1 cellular context compared by ENCODE assay signal in genomic region chr10:45557275-45557905, GRCh38.
A peak's percentile ranks its signal among the peaks of the same experiment; 100 is the strongest.
TF ChIP-seq lines count a peak whose summit lies in the region.

No MANE protein-coding gene starts in this region.

TF ChIP-seq in HepG2, 621 proteins besides CTCF, POLR2A, EP300 and RAD21 (continued from another document):
- peak; percentile 65; the same call in 1 of the 2 replicates for TF ChIP-seq PHF20 (CRISPR knock-in tag; IDR thresholded peaks at IDR 0.05)
- TF ChIP-seq ZNF512B (CRISPR knock-in tag; IDR thresholded peaks at IDR 0.05; ENCODE audit: borderline replicate concordance) = no peak
- TF ChIP-seq NR2F6 (IDR thresholded peaks at IDR 0.05) = peak; percentile 30; the same call in 1 of the 2 replicates
- TF ChIP-seq NR2F6 (CRISPR knock-in tag; IDR thresholded peaks at IDR 0.05) = peak; percentile 36; the same call in 1 of the 2 replicates
- peak; percentile 25 for TF ChIP-seq YY1 (IDR thresholded peaks at IDR 0.05; ENCODE audit: insufficient read depth, insufficient replicate concordance, low read depth, low read length)
- TF ChIP-seq POLR2AphosphoS5 (IDR thresholded peaks at IDR 0.05; ENCODE audit: low read depth, low read length) = peak; percentile 53; the same call in 1 of the 2 replicates
- no peak for TF ChIP-seq TBX3 (IDR thresholded peaks at IDR 0.05; ENCODE audit: borderline replicate concordance)
- TF ChIP-seq REST (IDR thresholded peaks at IDR 0.05; ENCODE audit: borderline replicate concordance in 1 of 2, low read depth in 1 of 2, low read length in 2 of 2) = no peak
- TF ChIP-seq ZNF644 (CRISPR knock-in tag; IDR thresholded peaks at IDR 0.05; ENCODE audit: low read depth) = peak; percentile 40; the same call in 1 of the 2 replicates
- peak; percentile 85 for TF ChIP-seq KAT8 (CRISPR knock-in tag; IDR thresholded peaks at IDR 0.05)
- TF ChIP-seq ZNF747 (CRISPR knock-in tag; IDR thresholded peaks at IDR 0.05; ENCODE audit: borderline replicate concordance) = no peak
- TF ChIP-seq ARID5B (CRISPR knock-in tag; IDR thresholded peaks at IDR 0.05) = peak; percentile 43
- peak; percentile 35; the same call in 1 of the 2 replicates for TF ChIP-seq RCOR2 (CRISPR knock-in tag; IDR thresholded peaks at IDR 0.05)
- TF ChIP-seq TBX2 (CRISPR knock-in tag; IDR thresholded peaks at IDR 0.05; ENCODE audit: borderline replicate concordance) = peak; percentile 43; the same call in 1 of the 2 replicates
- no peak for TF ChIP-seq FOXO4 (CRISPR knock-in tag; conservative IDR thresholded peaks at IDR 0.05)
- TF ChIP-seq ZNF362 (CRISPR knock-in tag; IDR thresholded peaks at IDR 0.05; ENCODE audit: borderline replicate concordance) = no peak
- TF ChIP-seq CBFB (CRISPR knock-in tag; IDR thresholded peaks at IDR 0.05) = no peak
- TF ChIP-seq BCL6 (CRISPR knock-in tag; IDR thresholded peaks at IDR 0.05) = no peak
- peak; percentile 47; the same call in 1 of the 2 replicates for TF ChIP-seq MIXL1 (CRISPR knock-in tag; IDR thresholded peaks at IDR 0.05)
- no peak for TF ChIP-seq ZBTB49 (CRISPR knock-in tag; IDR thresholded peaks at IDR 0.05; ENCODE audit: borderline replicate concordance)
- TF ChIP-seq POGZ (CRISPR knock-in tag; IDR thresholded peaks at IDR 0.05) = peak; percentile 66
- TF ChIP-seq EEA1 (CRISPR knock-in tag; IDR thresholded peaks at IDR 0.05; ENCODE audit: borderline replicate concordance) = no peak
